29 cellular contexts compared by ENCODE assay signal in genomic region chr2:172609488-172609887, GRCh38.
"Had no signal": no experiment of that assay in that cellular context is flagged by ENCODE, and none has a peak within 500 bp of the region (broad histone marks: within the 10 kb centered on the region; RNA-seq: fewer than 3 reads in every experiment).

No MANE protein-coding gene starts in this region.

- DNase-seq: activated CD4-positive, alpha-beta memory T cell treated with anti-CD3 and anti-CD28 coated beads, Interleukin-2, amount 10 ng/mL, durations not matched to agents 7 days and 5 days; activated CD4-positive, alpha-beta T cell treated with anti-CD3 and anti-CD28 coated beads for 1 hour; activated CD4-positive, alpha-beta T cell treated with anti-CD3 and anti-CD28 coated beads for 36 hours; activated CD4-positive, alpha-beta T cell treated with anti-CD3 and anti-CD28 coated beads for 48 hours; activated CD4-positive, alpha-beta T cell treated with anti-CD3 and anti-CD28 coated beads, Interleukin-2, amount 10 ng/mL, durations not matched to agents 7 days and 5 days; activated CD4-positive, alpha-beta T cell treated with anti-CD3 and anti-CD28 coated beads, Interleukin-2, amount 50 U/mL, for 48 hours; activated CD4-positive, CD25-positive, alpha-beta regulatory T cell; activated CD8-positive, alpha-beta memory T cell treated with anti-CD3 and anti-CD28 coated beads for 24 hours; activated CD8-positive, alpha-beta memory T cell treated with anti-CD3 and anti-CD28 coated beads, Interleukin-2, amount 10 ng/mL, durations not matched to agents 7 days and 5 days; activated CD8-positive, alpha-beta memory T cell treated with anti-CD3 and anti-CD28 coated beads, Interleukin-2, amount 50 U/mL, for 48 hours; activated CD8-positive, alpha-beta T cell treated with anti-CD3 and anti-CD28 coated beads, Interleukin-2, amount 10 ng/mL, durations not matched to agents 7 days and 5 days; activated effector memory CD4-positive, alpha-beta T cell treated with Interleukin-2 at 50 U/mL for 16 hours; activated gamma-delta T cell; activated naive CD4-positive, alpha-beta T cell treated with anti-CD3 and anti-CD28 coated beads, Interleukin-2, amount 10 ng/mL, durations not matched to agents 7 days and 5 days; activated naive CD4-positive, alpha-beta T cell treated with Interleukin-2 at 50 U/mL for 16 hours; activated naive CD8-positive, alpha-beta T cell treated with anti-CD3 and anti-CD28 coated beads, Interleukin-2, amount 10 ng/mL, durations not matched to agents 7 days and 5 days; activated naive CD8-positive, alpha-beta T cell treated with anti-CD3 and anti-CD28 coated beads, Interleukin-2, amount 50 U/mL, for 24 hours; activated T-cell treated with anti-CD3 and anti-CD28 coated beads, Interleukin-2, amount 50 U/mL, for 24 hours; activated T-cell treated with anti-CD3 and anti-CD28 coated beads, Interleukin-2, amount 50 U/mL, for 48 hours; amygdala; anterior cingulate cortex; central memory CD4-positive, alpha-beta T cell; T-helper 1 cell; T-helper 2 cell; T-helper 9 cell; WERI-Rb-1 had no signal

- H3K36me3 ChIP-seq: ascending aorta, WERI-Rb-1 had no signal

- H3K4me1 ChIP-seq: ascending aorta had no signal

- ATAC-seq: activated CD4-positive, alpha-beta T cell treated with anti-CD3 and anti-CD28 coated beads for 36 hours; activated CD4-positive, CD25-positive, alpha-beta regulatory T cell treated with anti-CD3 and anti-CD28 coated beads, Interleukin-2, amount 50 U/mL, for 24 hours; activated CD8-positive, alpha-beta memory T cell treated with anti-CD3 and anti-CD28 coated beads, Interleukin-2, amount 10 ng/mL, durations not matched to agents 7 days and 5 days; activated CD8-positive, alpha-beta T cell treated with anti-CD3 and anti-CD28 coated beads, Interleukin-2, amount 10 ng/mL, durations not matched to agents 7 days and 5 days; activated naive CD8-positive, alpha-beta T cell treated with anti-CD3 and anti-CD28 coated beads, Interleukin-2, amount 50 U/mL, for 24 hours; WTC11 had no signal

- H3K4me3 ChIP-seq: ascending aorta had no signal

- H3K27ac ChIP-seq: ascending aorta, WERI-Rb-1 had no signal

- H3K27me3 ChIP-seq: ascending aorta had no signal

- H3K9me3 ChIP-seq: ascending aorta had no signal
